ENCODE assay signal across 14 cellular contexts in genomic region chr3:145032790-145033189, GRCh38.
DNase-seq lines count a peak whose midpoint lies in the region; ATAC-seq and TF ChIP-seq lines count a peak whose summit lies in the region.
"Had no signal": no experiment of that assay in that cellular context is flagged by ENCODE, and none has a peak within 500 bp of the region (broad histone marks: within the 10 kb centered on the region; RNA-seq: fewer than 3 reads in every experiment).

No MANE protein-coding gene starts in this region.

- DNase-seq in HS-5 (ENCODE audit: low read depth) (peak; percentile 42), dermis blood vessel endothelial cell (peak; percentile 26), iris pigment epithelial cell (ENCODE audit: low read depth) (peak; percentile 38), NOMO-1 (lab: John Stamatoyannopoulos, UW; ENCODE audit: unreplicated experiment in 2 of 2) (no peak), UCSD-AML1 (lab: John Stamatoyannopoulos, UW; ENCODE audit: unreplicated experiment) (no peak), mammary epithelial cell (no peak)
- DNase-seq: AML-193; Caco-2; CD4-positive, alpha-beta T cell; HFFc6 had no signal

- in situ Hi-C loops in mammary epithelial cell (cut with MboI; ENCODE audit: low sequenced_read_pairs in 2 of 2), result no loop called here

- H3K9me3 ChIP-seq in mammary epithelial cell (replicated peaks; ENCODE audit: insufficient read depth, low read length), result no peaks in the 10 kb centered on the region
- H3K9me3 ChIP-seq: Caco-2 had no signal

- no TSS peak for BruUV-seq in mammary epithelial cell (replicated peaks; lab: Mats Ljungman, UMichigan)

- no peaks in the 10 kb centered on the region for H3K27me3 ChIP-seq in mammary epithelial cell (ENCODE audit: insufficient read depth, low read length)

- ATAC-seq in GM19023 (IDR thresholded peaks at IDR 0.05; ENCODE audit: unreplicated experiment), result no peak
- ATAC-seq: GM23338, HCT116 had no signal

- H3K27ac ChIP-seq in mammary epithelial cell (ENCODE audit: insufficient read depth, low read depth, low read length), result no peak overlapping the region
- H3K27ac ChIP-seq: C4-2B had no signal

- intact Hi-C loops in mammary epithelial cell (cut with micrococcal nuclease), result no loop called here

- no peaks in the 10 kb centered on the region for H3K36me3 ChIP-seq in mammary epithelial cell (ENCODE audit: insufficient read depth, low read length)

- H3K4me1 ChIP-seq in mammary epithelial cell (ENCODE audit: insufficient read depth, low read length), result no peaks in the 10 kb centered on the region
- H3K4me1 ChIP-seq: Caco-2 had no signal

- WGBS in mammary epithelial cell (ENCODE audit: low coverage, missing lambda C conversion rate), result 79% methylated on average over 1 of the region's 1 CpG

- no peaks in the 10 kb centered on the region for H3K79me2 ChIP-seq in mammary epithelial cell (ENCODE audit: insufficient read depth, low read length)

- no peak overlapping the region for H3K4me2 ChIP-seq in mammary epithelial cell (ENCODE audit: insufficient read depth, low read depth, low read length)
- H3K4me2 ChIP-seq: GM23338 had no signal

- no peaks in the 10 kb centered on the region for H4K20me1 ChIP-seq in mammary epithelial cell (ENCODE audit: insufficient read depth, low read length)

- dilution Hi-C loops in mammary epithelial cell (cut with HindIII; ENCODE audit: low sequenced_read_pairs), result no loop called here

- no peak overlapping the region for H3K4me3 ChIP-seq in mammary epithelial cell (replicated peaks in 1 of 3; ENCODE audit: insufficient read depth in 1 of 3, low read depth in 2 of 3, low read length in 3 of 3)
- H3K4me3 ChIP-seq: GM23338 had no signal

- CTCF ChIA-PET in mammary epithelial cell (lab: Charles Lee; ENCODE audit: low non-redundant PET), result no interaction called here

- no peak overlapping the region for H3K9ac ChIP-seq in mammary epithelial cell (ENCODE audit: insufficient read depth, low read length)

- no peak overlapping the region for H2AFZ ChIP-seq in mammary epithelial cell (ENCODE audit: low read depth, low read length)
- H2AFZ ChIP-seq: GM23338 had no signal

- TF ChIP-seq CTCF in mammary epithelial cell (conservative IDR thresholded peaks at IDR 0.05 in 1 of 2, IDR thresholded peaks at IDR 0.05 in 1 of 2; ENCODE audit: extremely low read depth in 1 of 2, insufficient read depth in 1 of 2, low read depth in 1 of 2, low read length in 2 of 2), result no peak

Comparison
In these comparisons a context has a peak if more than half of its experiments do, and no peak if none do; other contexts are left out.
1. DNase-seq: peak in HS-5 (single experiment), dermis blood vessel endothelial cell (single experiment) and iris pigment epithelial cell (single experiment); none in NOMO-1 (0 of 2), UCSD-AML1 (single experiment) and mammary epithelial cell (single experiment).